ENCODE assay signal across 8 cellular contexts in genomic region chr4:74311696-74312313, GRCh38. TPM values are rescaled to one million over a fixed set of nuclear protein-coding genes. Genes with fewer than 3 reads are reported as not detected.
DNase-seq lines count a peak whose midpoint lies in the region; TF ChIP-seq lines count a peak whose summit lies in the region.

No MANE protein-coding gene starts in this region.

- no peaks in the 10 kb centered on the region for H3K79me2 ChIP-seq in GM23248 (ENCODE audit: insufficient read depth)

- H3K27ac Mint-ChIP-seq in activated T-helper 1 cell treated with anti-CD3 and anti-CD28 coated beads, Interleukin-12 subunit alpha, Interleukin-12 subunit beta, Interleukin-2, Interleukin-4 antibody, amounts not matched to agents 30 ng/mL and 10 ng/mL and 1 ng/mL, durations not matched to agents 14 hours and 24 hours and 36 hours = no peak overlapping the region

- peaks cover 6% of the 10 kb centered on the region for H3K4me1 Mint-ChIP-seq in activated T-helper 1 cell treated with anti-CD3 and anti-CD28 coated beads, Interleukin-12 subunit alpha, Interleukin-12 subunit beta, Interleukin-2, Interleukin-4 antibody, amounts not matched to agents 30 ng/mL and 10 ng/mL and 1 ng/mL, durations not matched to agents 14 hours and 24 hours and 36 hours (ENCODE audit: low read depth)

- H4K20me1 ChIP-seq in GM23248 (ENCODE audit: insufficient read depth) = no peaks in the 10 kb centered on the region

- peak; percentile 6 for DNase-seq in stimulated activated CD4-positive, alpha-beta T cell treated with anti-CD3 and anti-CD28 coated beads, Interleukin-15, amount 100 ng/mL, for 24 hours
- DNase-seq in stimulated activated CD4-positive, alpha-beta T cell treated with anti-CD3 and anti-CD28 coated beads, Interleukin-4, amount 100 ng/mL, for 1 hour = no peak
- peak; percentile 76 for DNase-seq in GM23248
- DNase-seq in NCI-H146 (lab: John Stamatoyannopoulos, UW) = peak; percentile 51
- DNase-seq in amniotic epithelial cell (ENCODE audit: low read depth) = peak; percentile 68
- DNase-seq in inferior parietal cortex (ENCODE audit: extremely low spot score) = peak; percentile 81
- no peak for DNase-seq in transverse colon
- no peak for DNase-seq in activated T-helper 1 cell treated with anti-CD3 and anti-CD28 coated beads, Interleukin-12 subunit alpha, Interleukin-12 subunit beta, Interleukin-2, Interleukin-4 antibody, amounts not matched to agents 30 ng/mL and 10 ng/mL and 1 ng/mL, durations not matched to agents 14 hours and 24 hours and 36 hours (ENCODE audit: low spot score)

- intact Hi-C loops in transverse colon (cut with DNase I; ENCODE audit: low total_unique reads) = no loop called here
- intact Hi-C loops in activated T-helper 1 cell treated with anti-CD3 and anti-CD28 coated beads, Interleukin-12 subunit alpha, Interleukin-12 subunit beta, Interleukin-2, Interleukin-4 antibody, amounts not matched to agents 30 ng/mL and 10 ng/mL and 1 ng/mL, durations not matched to agents 14 hours and 24 hours and 36 hours (cut with micrococcal nuclease) = loop anchor here (1.0 to 2.0 kb wide), 3 partner anchors 84 to 649 kb away; no protein-coding TSS in a partner anchor

- H3K9me2 ChIP-seq in GM23248 (ENCODE audit: insufficient read depth) = no peaks in the 10 kb centered on the region

- H3K4me3 Mint-ChIP-seq in activated T-helper 1 cell treated with anti-CD3 and anti-CD28 coated beads, Interleukin-12 subunit alpha, Interleukin-12 subunit beta, Interleukin-2, Interleukin-4 antibody, amounts not matched to agents 30 ng/mL and 10 ng/mL and 1 ng/mL, durations not matched to agents 14 hours and 24 hours and 36 hours = no peak overlapping the region

- H3K36me3 ChIP-seq in GM23248 (ENCODE audit: low read depth) = no peaks in the 10 kb centered on the region
- no peaks in the 10 kb centered on the region for H3K36me3 ChIP-seq in transverse colon

- no peak overlapping the region for H3K4me2 ChIP-seq in GM23248 (ENCODE audit: unreplicated experiment)

- TF ChIP-seq POLR2A in transverse colon (IDR thresholded peaks at IDR 0.05) = no peak

- no peaks in the 10 kb centered on the region for H3F3A ChIP-seq in GM23248 (ENCODE audit: insufficient read depth)

- in situ Hi-C loops in GM23248 (cut with MboI) (loop anchor here (5.0 kb wide), 1 partner anchor 120 kb away; no protein-coding TSS in a partner anchor), transverse colon (cut with MboI; ENCODE audit: low pct_ligation_motif_present in 1 of 4, low pct_unique_long_range_greater_than_20kb in 1 of 4, low sequenced_read_pairs in 3 of 4) (loop anchor here in 2 of 4 donors (10.0 to 25.0 kb wide), 2 partner anchors 87 to 125 kb away; no protein-coding TSS in a partner anchor)

- no peak overlapping the region for H3K27ac ChIP-seq in GM23248
- H3K27ac ChIP-seq in transverse colon = no peak overlapping the region

- TF ChIP-seq CTCF in transverse colon (IDR thresholded peaks at IDR 0.05) = peak; percentile 20 to 55 (median 45)

- H3K4me1 ChIP-seq in GM23248 (ENCODE audit: insufficient read depth) (peaks cover 7% of the 10 kb centered on the region), transverse colon (no peaks in the 10 kb centered on the region)

- no peaks in the 10 kb centered on the region for H3K36me3 Mint-ChIP-seq in activated T-helper 1 cell treated with anti-CD3 and anti-CD28 coated beads, Interleukin-12 subunit alpha, Interleukin-12 subunit beta, Interleukin-2, Interleukin-4 antibody, amounts not matched to agents 30 ng/mL and 10 ng/mL and 1 ng/mL, durations not matched to agents 14 hours and 24 hours and 36 hours (ENCODE audit: low read depth)

- WGBS in GM23248 (ENCODE audit: low coverage in 1 of 2, low lambda C conversion rate in 2 of 2, missing lambda C conversion rate in 2 of 2), 2 experiments = 26% methylated on average over 4 of the region's 4 CpGs
- 26 to 27% methylated on average over 4 of the region's 4 CpGs for WGBS in transverse colon (ENCODE audit: low coverage in 1 of 2), 2 donors

- H3K27me3 ChIP-seq in GM23248 (replicated peaks; ENCODE audit: insufficient read depth) (no peaks in the 10 kb centered on the region), transverse colon (no peaks in the 10 kb centered on the region)

- no peak overlapping the region for H3K9ac ChIP-seq in GM23248

- no peak overlapping the region for H3K4me3 ChIP-seq in GM23248
- H3K4me3 ChIP-seq in transverse colon = no peak overlapping the region

- no peak for TF ChIP-seq EP300 in transverse colon (IDR thresholded peaks at IDR 0.05; ENCODE audit: low read depth)

- H2AFZ ChIP-seq in GM23248 = no peak overlapping the region

- H3K9me3 ChIP-seq in GM23248 (ENCODE audit: low read depth) = no peaks in the 10 kb centered on the region
- no peaks in the 10 kb centered on the region for H3K9me3 ChIP-seq in transverse colon

- no peaks in the 10 kb centered on the region for H3K9me3 Mint-ChIP-seq in activated T-helper 1 cell treated with anti-CD3 and anti-CD28 coated beads, Interleukin-12 subunit alpha, Interleukin-12 subunit beta, Interleukin-2, Interleukin-4 antibody, amounts not matched to agents 30 ng/mL and 10 ng/mL and 1 ng/mL, durations not matched to agents 14 hours and 24 hours and 36 hours

- peaks cover 5% of the 10 kb centered on the region for H3K27me3 Mint-ChIP-seq in activated T-helper 1 cell treated with anti-CD3 and anti-CD28 coated beads, Interleukin-12 subunit alpha, Interleukin-12 subunit beta, Interleukin-2, Interleukin-4 antibody, amounts not matched to agents 30 ng/mL and 10 ng/mL and 1 ng/mL, durations not matched to agents 14 hours and 24 hours and 36 hours (ENCODE audit: insufficient read depth)

RNA-seq across cellular contexts. Expression of gene EPGN, which starts 3.5 kb away (rescaled TPM):
- total RNA-seq in GM23248 (2014; rRNA removed; shearing (Covaris generic)) = 0.86 TPM in 1 of 2 replicates, not detected in the other
- 0.46 TPM in 1 of 2 replicates, not detected in the other for polyA plus RNA-seq in GM23248 (2016; fragmentation: Nextera tagmentation; extraction: Ambion mirVana)
- total RNA-seq in transverse colon = not detected
- total RNA-seq in activated T-helper 1 cell treated with anti-CD3 and anti-CD28 coated beads, Interleukin-12 subunit alpha, Interleukin-12 subunit beta, Interleukin-2, Interleukin-4 antibody, amounts not matched to agents 30 ng/mL and 10 ng/mL and 1 ng/mL, durations not matched to agents 14 hours and 24 hours and 36 hours = not detected in 2 replicates

RNA-seq across cellular contexts. Expression of gene EREG, which starts 53.1 kb away (rescaled TPM):
- total RNA-seq in GM23248 (2014; rRNA removed; shearing (Covaris generic)) = 4.2 and 4.4 TPM in 2 replicates
- polyA plus RNA-seq in GM23248 (2016; fragmentation: Nextera tagmentation; extraction: Ambion mirVana) = 1.6 and 1.8 TPM in 2 replicates
- total RNA-seq in transverse colon = 1 to 10 TPM in 3 of 4 donors, not detected in 1; 1.2 to 4.0 (median 4.0) TPM
- not detected in 2 replicates for total RNA-seq in activated T-helper 1 cell treated with anti-CD3 and anti-CD28 coated beads, Interleukin-12 subunit alpha, Interleukin-12 subunit beta, Interleukin-2, Interleukin-4 antibody, amounts not matched to agents 30 ng/mL and 10 ng/mL and 1 ng/mL, durations not matched to agents 14 hours and 24 hours and 36 hours

Comparison
In these comparisons a context has a peak if more than half of its experiments do, and no peak if none do; other contexts are left out.
1. DNase-seq: peak in stimulated activated CD4-positive, alpha-beta T cell treated with anti-CD3 and anti-CD28 coated beads, Interleukin-15, amount 100 ng/mL, for 24 hours (single experiment), GM23248 (single experiment), NCI-H146 (single experiment), amniotic epithelial cell (single experiment) and inferior parietal cortex (single experiment); none in stimulated activated CD4-positive, alpha-beta T cell treated with anti-CD3 and anti-CD28 coated beads, Interleukin-4, amount 100 ng/mL, for 1 hour (single experiment), transverse colon (single experiment) and activated T-helper 1 cell treated with anti-CD3 and anti-CD28 coated beads, Interleukin-12 subunit alpha, Interleukin-12 subunit beta, Interleukin-2, Interleukin-4 antibody, amounts not matched to agents 30 ng/mL and 10 ng/mL and 1 ng/mL, durations not matched to agents 14 hours and 24 hours and 36 hours (single experiment).